ENCODE assay signal across 8 cellular contexts in the genomic region with DNA sequence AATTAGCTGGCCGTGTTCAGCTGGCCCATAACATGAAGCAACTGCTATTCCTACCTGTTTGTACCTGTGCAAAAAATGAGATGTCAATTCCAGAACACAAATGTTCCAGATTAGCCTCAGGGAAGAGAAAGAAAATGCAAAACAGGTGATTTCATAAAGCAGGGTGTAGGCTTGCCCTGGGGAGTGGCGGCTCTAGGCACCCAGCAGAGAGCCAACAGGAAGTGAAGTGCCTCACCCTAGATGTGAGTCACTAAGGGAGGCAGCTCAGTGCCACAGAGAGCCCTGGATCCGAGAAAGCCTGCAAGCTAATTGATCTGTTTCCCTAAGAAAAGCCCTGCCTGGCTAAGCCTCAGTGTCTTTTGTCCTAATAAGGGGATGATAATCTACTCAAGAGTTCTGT.
DNase-seq lines count a peak whose midpoint lies in the region; ATAC-seq, FAIRE-seq and TF ChIP-seq lines count a peak whose summit lies in the region.

No MANE protein-coding gene starts in this region.

- H3K4me3 ChIP-seq in PC-3 (ENCODE audit: low read length) (peak overlapping the region; percentile 3; the same call in 1 of the 2 replicates), duodenal mucosa (ENCODE audit: low read depth in 1 of 2, low read length in 2 of 2) (no peak overlapping the region), prostate gland (no peak overlapping the region)

- POLR2A ChIA-PET in activated CD4-positive, alpha-beta T cell treated with anti-CD3 and anti-CD28 coated beads for 36 hours (lab: Charles Lee) = no interaction called here
- POLR2A ChIA-PET in PC-3 (lab: Charles Lee; ENCODE audit: unreplicated experiment) = interaction anchor here (1.0 kb wide), 1 partner anchor 18 kb away, joined by 3 read pairs; no protein-coding TSS in a partner anchor

- H3K4me2 ChIP-seq in PC-3 (ENCODE audit: low read length) = peak overlapping the region; percentile 49

- intact Hi-C loops in activated CD4-positive, alpha-beta T cell treated with anti-CD3 and anti-CD28 coated beads for 36 hours (cut with DNase I, micrococcal nuclease) = no loop called here
- intact Hi-C loops in PC-3 (cut with micrococcal nuclease) (loop anchor here (1.0 kb wide), 1 partner anchor 13 kb away; no protein-coding TSS in a partner anchor), prostate gland (cut with DNase I) (no loop called here)

- no TSS peak for BruUV-seq in PC-3 (replicated peaks; lab: Mats Ljungman, UMichigan)

- no peak overlapping the region for H2AFZ ChIP-seq in PC-3 (ENCODE audit: low read length)

- no peak for FAIRE-seq in GM12891 (lab: Jason Lieb, UNC)

- CTCF ChIA-PET in activated CD4-positive, alpha-beta T cell treated with anti-CD3 and anti-CD28 coated beads for 36 hours (lab: Charles Lee) = no interaction called here
- CTCF ChIA-PET in PC-3 (lab: Charles Lee) = interaction anchor here (0.5 to 1.0 kb wide), 3 partner anchors 18 to 36 kb away, joined by 3 read pairs; no protein-coding TSS in a partner anchor

- ATAC-seq in activated CD4-positive, alpha-beta T cell treated with anti-CD3 and anti-CD28 coated beads for 36 hours = peak; percentile 100
- peak; percentile 82 for ATAC-seq in HG02884 (IDR thresholded peaks at IDR 0.05; ENCODE audit: unreplicated experiment)
- ATAC-seq in PC-3 = peak; percentile 100

- H3K4me1 ChIP-seq in PC-3 (ENCODE audit: insufficient read depth, low read length) = peaks cover 13% of the 10 kb centered on the region
- peaks cover 7 to 37% of the 10 kb centered on the region in 2 donors for H3K4me1 ChIP-seq in duodenal mucosa (ENCODE audit: control insufficient read depth in 1 of 2, insufficient read depth in 2 of 2, low read length in 2 of 2)
- peaks cover 3% of the 10 kb centered on the region for H3K4me1 ChIP-seq in prostate gland (replicated peaks)

- H3K27me3 ChIP-seq in PC-3 (ENCODE audit: low read length) (no peaks in the 10 kb centered on the region), duodenal mucosa (ENCODE audit: control insufficient read depth in 1 of 2, insufficient read depth in 2 of 2, low read length in 2 of 2) (no peaks in the 10 kb centered on the region), prostate gland (replicated peaks; ENCODE audit: insufficient read depth) (no peaks in the 10 kb centered on the region)

- peaks cover 48% of the 10 kb centered on the region for H3K79me2 ChIP-seq in PC-3 (ENCODE audit: low read length)

- peak; percentile 43 for DNase-seq in activated CD4-positive, alpha-beta T cell treated with anti-CD3 and anti-CD28 coated beads for 36 hours
- no peak for DNase-seq in activated CD4-positive, alpha-beta T cell treated with anti-CD3 and anti-CD28 coated beads, Interleukin-2, amount 50 U/mL, for 4 hours
- peak; percentile 91 for DNase-seq in PC-3
- DNase-seq in prostate gland (ENCODE audit: low spot score) = peak; percentile 88
- DNase-seq in GM12891 (ENCODE audit: insufficient read length, low spot score) = no peak
- DNase-seq in cerebellar cortex (ENCODE audit: low spot score) = no peak

- WGBS in prostate gland = 37% methylated on average over 3 of the region's 3 CpGs

- no peak overlapping the region for H3K4me3 Mint-ChIP-seq in activated CD4-positive, alpha-beta T cell treated with anti-CD3 and anti-CD28 coated beads for 36 hours

- H3K27ac ChIP-seq in PC-3 (ENCODE audit: low read length) = peak overlapping the region; percentile 79
- H3K27ac ChIP-seq in duodenal mucosa (ENCODE audit: low read depth, low read length) = peak overlapping the region; percentile 49
- peak overlapping the region; percentile 50 to 72 for H3K27ac ChIP-seq in prostate gland

- no peaks in the 10 kb centered on the region for H3K36me3 Mint-ChIP-seq in activated CD4-positive, alpha-beta T cell treated with anti-CD3 and anti-CD28 coated beads for 36 hours (ENCODE audit: low read depth)

- H3K36me3 ChIP-seq in PC-3 (ENCODE audit: low read depth, low read length) = peaks cover 9% of the 10 kb centered on the region
- peaks cover 6 to 25% of the 10 kb centered on the region in 2 donors for H3K36me3 ChIP-seq in duodenal mucosa (ENCODE audit: control insufficient read depth in 1 of 2, insufficient read depth in 2 of 2, low read length in 2 of 2)
- no peaks in the 10 kb centered on the region for H3K36me3 ChIP-seq in prostate gland

- TF ChIP-seq POLR2A in prostate gland (IDR thresholded peaks at IDR 0.05) (no peak), GM12891 (IDR thresholded peaks at IDR 0.05; ENCODE audit: low read depth, low read length) (no peak)

- H3K27ac Mint-ChIP-seq in activated CD4-positive, alpha-beta T cell treated with anti-CD3 and anti-CD28 coated beads for 36 hours = no peak overlapping the region

- peaks cover 7% of the 10 kb centered on the region for H3K27me3 Mint-ChIP-seq in activated CD4-positive, alpha-beta T cell treated with anti-CD3 and anti-CD28 coated beads for 36 hours

- no peaks in the 10 kb centered on the region for H3K9me2 ChIP-seq in PC-3 (replicated peaks; ENCODE audit: low read length)

- H3K9me3 Mint-ChIP-seq in activated CD4-positive, alpha-beta T cell treated with anti-CD3 and anti-CD28 coated beads for 36 hours (ENCODE audit: low read depth) = no peaks in the 10 kb centered on the region

- H3F3A ChIP-seq in PC-3 (ENCODE audit: low read length, unreplicated experiment) = peaks cover 6% of the 10 kb centered on the region

- peaks cover 3% of the 10 kb centered on the region for H3K4me1 Mint-ChIP-seq in activated CD4-positive, alpha-beta T cell treated with anti-CD3 and anti-CD28 coated beads for 36 hours

- TF ChIP-seq CTCF in PC-3 (conservative IDR thresholded peaks at IDR 0.05; ENCODE audit: low read depth, low read length) (no peak), prostate gland (IDR thresholded peaks at IDR 0.05) (no peak)

- H4K20me1 ChIP-seq in PC-3 (ENCODE audit: low read length) = no peaks in the 10 kb centered on the region

- no peaks in the 10 kb centered on the region for H3K9me3 ChIP-seq in PC-3 (ENCODE audit: low read length)
- peaks cover 2 to 5% of the 10 kb centered on the region in 2 donors for H3K9me3 ChIP-seq in duodenal mucosa (ENCODE audit: control insufficient read depth in 1 of 2, low read length in 2 of 2)
- H3K9me3 ChIP-seq in prostate gland = no peaks in the 10 kb centered on the region

- 0 out of 2 replicates have a peak overlapping the region, but pooled peaks have one; percentile 5 for H3K9ac ChIP-seq in PC-3 (ENCODE audit: low read length)
- H3K9ac ChIP-seq in duodenal mucosa (ENCODE audit: low read depth in 1 of 2, low read length in 2 of 2) = peak overlapping the region in 1 of 2 donors; percentile 33

TF ChIP-seq in GM12891, 5 proteins besides CTCF, POLR2A, EP300 and RAD21:
- TF ChIP-seq PAX5 (IDR thresholded peaks at IDR 0.05; ENCODE audit: insufficient read depth, low read length, severe bottlenecking) = no peak
- TF ChIP-seq SPI1 (IDR thresholded peaks at IDR 0.05; ENCODE audit: low read depth, low read length) = no peak
- TF ChIP-seq POU2F2 (IDR thresholded peaks at IDR 0.05; ENCODE audit: low read depth, low read length) = no peak
- no peak for TF ChIP-seq POLR2AphosphoS5 (IDR thresholded peaks at IDR 0.05; ENCODE audit: low read depth, low read length)
- TF ChIP-seq TAF1 (IDR thresholded peaks at IDR 0.05; ENCODE audit: low read depth, low read length) = no peak

Comparison
In these comparisons a context has a peak if more than half of its experiments do, and no peak if none do; other contexts are left out.
1. DNase-seq: peak in activated CD4-positive, alpha-beta T cell treated with anti-CD3 and anti-CD28 coated beads for 36 hours (single experiment), PC-3 (single experiment) and prostate gland (single experiment); none in activated CD4-positive, alpha-beta T cell treated with anti-CD3 and anti-CD28 coated beads, Interleukin-2, amount 50 U/mL, for 4 hours (0 of 2), GM12891 (single experiment) and cerebellar cortex (single experiment).
2. Peak in every context shown above with its lines, with median percentiles within 50 percentile points of each other: ATAC-seq and H3K27ac ChIP-seq.